In the genomic region with DNA sequence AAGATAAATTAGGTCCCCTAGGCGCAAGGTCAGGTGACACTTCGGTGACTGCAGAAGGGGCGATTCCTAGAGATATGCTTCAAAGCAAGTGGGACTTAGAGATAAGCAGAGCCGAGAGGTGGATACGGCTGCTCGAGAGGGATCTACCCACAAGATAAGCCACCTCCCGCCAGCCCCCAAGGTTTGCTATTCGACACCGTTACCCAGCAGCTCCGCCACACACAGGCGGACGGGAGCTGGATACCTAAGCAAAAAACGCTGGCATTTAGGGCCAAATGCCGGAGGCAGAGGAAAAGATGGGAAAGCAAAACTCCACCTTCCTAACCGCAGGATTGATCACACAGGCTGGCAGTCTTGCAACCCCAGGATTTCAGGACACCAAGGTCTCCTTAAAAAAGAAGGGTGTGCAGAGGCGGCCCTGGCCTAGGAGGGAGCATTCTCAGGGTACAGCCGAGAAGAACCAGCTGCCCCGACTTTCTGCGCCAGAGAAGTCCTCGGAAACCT, we compare ENCODE assay signal across 1 cellular context.
TF ChIP-seq lines count a peak whose summit lies in the region.

No MANE protein-coding gene starts in this region.

TF ChIP-seq in HepG2, 621 proteins besides CTCF, POLR2A, EP300 and RAD21 (continued from another document):
- TF ChIP-seq PCBP2 (optimal IDR thresholded peaks at IDR 0.05; ENCODE audit: low read depth, low read length, poor library complexity, severe bottlenecking): no peak
